21 cellular contexts compared by ENCODE assay signal in genomic region chr12:88172844-88173407, GRCh38. TPM values are rescaled to one million over a fixed set of nuclear protein-coding genes. Genes with fewer than 3 reads are reported as not detected.
A peak's percentile ranks its signal among the peaks of the same experiment; 100 is the strongest.
DNase-seq lines count a peak whose midpoint lies in the region; ATAC-seq and TF ChIP-seq lines count a peak whose summit lies in the region.
"Had no signal": no experiment of that assay in that cellular context is flagged by ENCODE, and none has a peak within 500 bp of the region (broad histone marks: within the 10 kb centered on the region; RNA-seq: fewer than 3 reads in every experiment).

No MANE protein-coding gene starts in this region.

- POLR2A ChIA-PET in AG04449 (lab: Yijun Ruan, JAX) (no interaction called here), IMR-90 (lab: Charles Lee; ENCODE audit: unreplicated experiment) (no interaction called here)

- H3K4me3 ChIP-seq in AG04449 (ENCODE audit: low read depth, low read length) (no peak overlapping the region), IMR-90 (ENCODE audit: insufficient read depth, low read depth, low read length) (no peak overlapping the region), adipocyte (ENCODE audit: low read length) (no peak overlapping the region), smooth muscle cell (no peak overlapping the region)
- H3K4me3 ChIP-seq: BLaER1 treated with 17β-estradiol and CSF1 and Interleukin-3, amounts not matched to agents 10 nM and 100 nM; psoas muscle had no signal

- no peak overlapping the region for H4K8ac ChIP-seq in IMR-90 (ENCODE audit: low read depth in 2 of 2, low read length in 2 of 2)

- TF ChIP-seq RAD21 in IMR-90 (IDR thresholded peaks at IDR 0.05; ENCODE audit: low read length): no peak

- peak; percentile 21 for DNase-seq in AG04449 (ENCODE audit: low read depth, low spot score)
- DNase-seq in IMR-90: peak; percentile 71
- peak; percentile 7 for DNase-seq in adipocyte (ENCODE audit: low read depth)
- DNase-seq in iris pigment epithelial cell (ENCODE audit: low read depth): peak; percentile 13
- DNase-seq in smooth muscle cell (lab: John Stamatoyannopoulos, UW; ENCODE audit: unreplicated experiment): no peak
- no peak for DNase-seq in Right ventricle myocardium superior
- DNase-seq in stimulated activated naive CD4-positive, alpha-beta T cell treated with Interleukin-2 at 50 U/mL for 16 hours (lab: John Stamatoyannopoulos, UW): no peak
- DNase-seq in GM13976 (ENCODE audit: low spot score): no peak
- DNase-seq: activated B cell treated with CpG ODN at 0.5 μM for 24 hours; activated naive CD4-positive, alpha-beta T cell treated with anti-CD3 and anti-CD28 coated beads, Interleukin-2, amount 50 U/mL, for 16 hours; anterior cingulate cortex; head of caudate nucleus; Kasumi-1; left cardiac atrium; NCI-H1092; NCI-H187; NCI-H526 treated with DMSO at 0.1 percent for 48 hours; psoas muscle; small intestine had no signal

- ATAC-seq in IMR-90 (ENCODE audit: low read depth) (peak; percentile 72), Right ventricle myocardium superior (ENCODE audit: poor library complexity) (no peak)
- ATAC-seq: left cardiac atrium; psoas muscle; stimulated activated effector memory CD8-positive, alpha-beta T cell treated with anti-CD3 and anti-CD28 coated beads, Interleukin-12 subunit alpha, Interleukin-12 subunit beta, amount 100 ng/mL, for 72 hours had no signal

- H2AFZ ChIP-seq in IMR-90 (replicated peaks; ENCODE audit: low read length, poor library complexity): no peak overlapping the region
- H2AFZ ChIP-seq in smooth muscle cell (ENCODE audit: low read depth): no peak overlapping the region

- no peak overlapping the region for H2AK5ac ChIP-seq in IMR-90 (ENCODE audit: low read depth, low read length)

- peak overlapping the region; percentile 37 for H2BK5ac ChIP-seq in IMR-90 (ENCODE audit: low read depth, low read length, poor library complexity, severe bottlenecking)

- no peaks in the 10 kb centered on the region for H3K4me1 ChIP-seq in IMR-90 (ENCODE audit: control insufficient read depth, insufficient read depth, low read length)
- no peaks in the 10 kb centered on the region for H3K4me1 ChIP-seq in adipocyte (ENCODE audit: control insufficient read depth, insufficient read depth, low read length)
- no peaks in the 10 kb centered on the region for H3K4me1 ChIP-seq in smooth muscle cell (ENCODE audit: low read depth)
- H3K4me1 ChIP-seq: BLaER1 treated with 17β-estradiol and CSF1 and Interleukin-3, amounts not matched to agents 10 nM and 100 nM; psoas muscle had no signal

- no peak overlapping the region for H4K5ac ChIP-seq in IMR-90 (ENCODE audit: low read depth, low read length)

- H3K9me3 ChIP-seq in IMR-90 (ENCODE audit: control insufficient read depth, insufficient read depth, low read length): no peaks in the 10 kb centered on the region
- H3K9me3 ChIP-seq in adipocyte (ENCODE audit: control insufficient read depth, low read length): no peaks in the 10 kb centered on the region
- no peaks in the 10 kb centered on the region for H3K9me3 ChIP-seq in smooth muscle cell (replicated peaks; ENCODE audit: low read depth)
- H3K9me3 ChIP-seq: BLaER1 treated with 17β-estradiol and CSF1 and Interleukin-3, amounts not matched to agents 10 nM and 100 nM; psoas muscle had no signal

- no peak for TF ChIP-seq POLR2A in IMR-90 (IDR thresholded peaks at IDR 0.05; ENCODE audit: low read depth, low read length)

- H2AK9ac ChIP-seq in IMR-90 (replicated peaks; ENCODE audit: low read depth, low read length, poor library complexity): no peak overlapping the region

- in situ Hi-C loops in IMR-90 (cut with MboI; ENCODE audit: low sequenced_read_pairs): no loop called here
- in situ Hi-C loops in GM13976 (cut with MboI; ENCODE audit: low sequenced_read_pairs, unreplicated experiment): loop anchor here (25.0 kb wide), 1 partner anchor 814 kb away; no protein-coding TSS in a partner anchor

- no peak overlapping the region for H2BK15ac ChIP-seq in IMR-90 (ENCODE audit: low read depth, low read length)

- no peak overlapping the region for H3K27ac ChIP-seq in IMR-90 (ENCODE audit: insufficient read depth, low read length)
- no peak overlapping the region for H3K27ac ChIP-seq in smooth muscle cell (ENCODE audit: low read depth)
- H3K27ac ChIP-seq: BLaER1 treated with 17β-estradiol and CSF1 and Interleukin-3, amounts not matched to agents 10 nM and 100 nM; psoas muscle had no signal

- H4K20me1 ChIP-seq in IMR-90 (ENCODE audit: insufficient read depth, low read length) (no peaks in the 10 kb centered on the region), smooth muscle cell (ENCODE audit: low read depth) (no peaks in the 10 kb centered on the region)
- H4K20me1 ChIP-seq: BLaER1 treated with 17β-estradiol and CSF1 and Interleukin-3, amounts not matched to agents 10 nM and 100 nM had no signal

- H3K14ac ChIP-seq in IMR-90 (replicated peaks; ENCODE audit: low read depth, low read length): no peak overlapping the region

- H3K79me2 ChIP-seq in smooth muscle cell (ENCODE audit: low read depth): no peaks in the 10 kb centered on the region

- H3K27me3 ChIP-seq in IMR-90 (ENCODE audit: control insufficient read depth, insufficient read depth, low read length) (no peaks in the 10 kb centered on the region), adipocyte (replicated peaks; ENCODE audit: control insufficient read depth, insufficient read depth, low read length) (no peaks in the 10 kb centered on the region), smooth muscle cell (ENCODE audit: low read depth) (no peaks in the 10 kb centered on the region)
- H3K27me3 ChIP-seq: BLaER1 treated with 17β-estradiol and CSF1 and Interleukin-3, amounts not matched to agents 10 nM and 100 nM had no signal

- no peaks in the 10 kb centered on the region for H3F3A ChIP-seq in smooth muscle cell (ENCODE audit: low read depth)

- no peak overlapping the region for H4K91ac ChIP-seq in IMR-90 (ENCODE audit: insufficient read depth, low read depth, low read length)

- no peak overlapping the region for H2BK120ac ChIP-seq in IMR-90 (ENCODE audit: low read depth, low read length)

- no peak overlapping the region for H2BK20ac ChIP-seq in IMR-90 (ENCODE audit: low read depth, low read length)

- no peak overlapping the region for H3K9ac ChIP-seq in IMR-90 (ENCODE audit: low read depth, low read length)
- no peak overlapping the region for H3K9ac ChIP-seq in adipocyte (ENCODE audit: low read length)
- no peak overlapping the region for H3K9ac ChIP-seq in smooth muscle cell (ENCODE audit: low read depth)
- H3K9ac ChIP-seq: BLaER1 treated with 17β-estradiol and CSF1 and Interleukin-3, amounts not matched to agents 10 nM and 100 nM had no signal

- H3K9me1 ChIP-seq in IMR-90 (ENCODE audit: insufficient read depth, low read length): no peaks in the 10 kb centered on the region

- no TSS peak for BruUV-seq in IMR-90 (replicated peaks; lab: Mats Ljungman, UMichigan)

- no peak overlapping the region for H3K23ac ChIP-seq in IMR-90 (ENCODE audit: low read depth, low read length)

- H3K18ac ChIP-seq in IMR-90 (ENCODE audit: low read depth, low read length): no peak overlapping the region

- intact Hi-C loops in IMR-90 (cut with micrococcal nuclease) (no loop called here), Right ventricle myocardium superior (cut with DNase I) (no loop called here)

- no peaks in the 10 kb centered on the region; a peak in 2 of 4 replicates for H3K79me1 ChIP-seq in IMR-90 (ENCODE audit: low read depth in 1 of 2, low read length in 2 of 2)

- H3K36me3 ChIP-seq in IMR-90 (ENCODE audit: control insufficient read depth, insufficient read depth, low read length) (peaks cover 8% of the 10 kb centered on the region), adipocyte (ENCODE audit: control insufficient read depth, insufficient read depth, low read length, severe bottlenecking) (peaks cover 36% of the 10 kb centered on the region), smooth muscle cell (ENCODE audit: low read depth) (peaks cover 8% of the 10 kb centered on the region)

- no peak overlapping the region for H3K56ac ChIP-seq in IMR-90 (ENCODE audit: extremely low read depth, insufficient read depth, low read length)

- dilution Hi-C loops in IMR-90 (cut with HindIII; ENCODE audit: low sequenced_read_pairs, unreplicated experiment): no loop called here

- TF ChIP-seq CTCF in AG04449 (IDR thresholded peaks at IDR 0.05; ENCODE audit: insufficient read depth, low read length, missing control alignments) (no peak), IMR-90 (conservative IDR thresholded peaks at IDR 0.05; ENCODE audit: low read depth, low read length) (no peak), smooth muscle cell (IDR thresholded peaks at IDR 0.05; ENCODE audit: borderline replicate concordance, insufficient read depth, poor library complexity, severe bottlenecking) (no peak), GM13976 (IDR thresholded peaks at IDR 0.05; ENCODE audit: borderline replicate concordance, control extremely low read depth, extremely low read depth, insufficient read depth, missing control alignments) (no peak)

- no peak overlapping the region for H3K4me2 ChIP-seq in IMR-90 (ENCODE audit: low read depth, low read length)
- H3K4me2 ChIP-seq in smooth muscle cell: no peak overlapping the region
- H3K4me2 ChIP-seq: BLaER1 treated with 17β-estradiol and CSF1 and Interleukin-3, amounts not matched to agents 10 nM and 100 nM had no signal

- CTCF ChIA-PET in AG04449 (lab: Yijun Ruan, JAX): interaction anchor here (1.1 kb wide), 1 partner anchor 14 kb away, joined by 4 read pairs; no protein-coding TSS in a partner anchor
- CTCF ChIA-PET in IMR-90 (lab: Yijun Ruan, JAX): no interaction called here

- H3K4ac ChIP-seq in IMR-90 (ENCODE audit: low read depth, low read length): no peak overlapping the region

TF ChIP-seq in IMR-90, 13 proteins besides CTCF, POLR2A, EP300 and RAD21 (continues in another document):
- TF ChIP-seq MXI1 (IDR thresholded peaks at IDR 0.05; ENCODE audit: borderline replicate concordance, low read depth, low read length) (no peak), CHD1 (IDR thresholded peaks at IDR 0.05; ENCODE audit: low read depth, low read length) (no peak), NFE2L2 (IDR thresholded peaks at IDR 0.05; ENCODE audit: low read depth, low read length) (no peak), SMC3 (IDR thresholded peaks at IDR 0.05; ENCODE audit: low read depth, low read length) (no peak), CEBPB (IDR thresholded peaks at IDR 0.05; ENCODE audit: low read depth, low read length) (no peak)

RNA-seq across cellular contexts. Expression of gene TMTC3, which starts 30.8 kb away (rescaled TPM):
- total RNA-seq in IMR-90 (2012; rRNA removed) (44.3 and 70.8 TPM in 2 replicates), smooth muscle cell (49.3 and 64.0 TPM in 2 replicates), Right ventricle myocardium superior (5.8 TPM)
- polyA plus RNA-seq in IMR-90 (2012; rRNA removed) (2.8 and 3.7 TPM in 2 replicates), smooth muscle cell (8.7 and 9.9 TPM in 2 replicates)
- 2.4 and 2.9 TPM in 2 replicates for polyA plus RNA-seq in IMR-90 (2012; cell fraction: cytosol; rRNA removed)
- polyA plus RNA-seq in IMR-90 (2012; cell fraction: nucleus; rRNA removed; ENCODE audit: low replicate concordance): 0.65 and 2.4 TPM in 2 replicates

RNA-seq across cellular contexts. Expression of gene CEP290, which starts 31.0 kb away (rescaled TPM):
- total RNA-seq in IMR-90 (2012; rRNA removed) (7.9 and 17.5 TPM in 2 replicates), smooth muscle cell (13.2 and 22.2 TPM in 2 replicates), Right ventricle myocardium superior (5.0 TPM)
- polyA plus RNA-seq in IMR-90 (2012; rRNA removed) (4.3 and 4.4 TPM in 2 replicates), smooth muscle cell (10.4 and 13.8 TPM in 2 replicates)
- 0.98 and 1.9 TPM in 2 replicates for polyA plus RNA-seq in IMR-90 (2012; cell fraction: cytosol; rRNA removed)
- 1.9 and 6.9 TPM in 2 replicates for polyA plus RNA-seq in IMR-90 (2012; cell fraction: nucleus; rRNA removed; ENCODE audit: low replicate concordance)

Comparison
In these comparisons a context has a peak if more than half of its experiments do, and no peak if none do; other contexts are left out.
1. DNase-seq: peak in AG04449 (single experiment), IMR-90 (single experiment), adipocyte (single experiment) and iris pigment epithelial cell (single experiment); none in smooth muscle cell (single experiment), Right ventricle myocardium superior (single experiment), stimulated activated naive CD4-positive, alpha-beta T cell treated with Interleukin-2 at 50 U/mL for 16 hours (single experiment) and GM13976 (single experiment).